ENCODE assay signal across 8 cellular contexts in the genomic region with DNA sequence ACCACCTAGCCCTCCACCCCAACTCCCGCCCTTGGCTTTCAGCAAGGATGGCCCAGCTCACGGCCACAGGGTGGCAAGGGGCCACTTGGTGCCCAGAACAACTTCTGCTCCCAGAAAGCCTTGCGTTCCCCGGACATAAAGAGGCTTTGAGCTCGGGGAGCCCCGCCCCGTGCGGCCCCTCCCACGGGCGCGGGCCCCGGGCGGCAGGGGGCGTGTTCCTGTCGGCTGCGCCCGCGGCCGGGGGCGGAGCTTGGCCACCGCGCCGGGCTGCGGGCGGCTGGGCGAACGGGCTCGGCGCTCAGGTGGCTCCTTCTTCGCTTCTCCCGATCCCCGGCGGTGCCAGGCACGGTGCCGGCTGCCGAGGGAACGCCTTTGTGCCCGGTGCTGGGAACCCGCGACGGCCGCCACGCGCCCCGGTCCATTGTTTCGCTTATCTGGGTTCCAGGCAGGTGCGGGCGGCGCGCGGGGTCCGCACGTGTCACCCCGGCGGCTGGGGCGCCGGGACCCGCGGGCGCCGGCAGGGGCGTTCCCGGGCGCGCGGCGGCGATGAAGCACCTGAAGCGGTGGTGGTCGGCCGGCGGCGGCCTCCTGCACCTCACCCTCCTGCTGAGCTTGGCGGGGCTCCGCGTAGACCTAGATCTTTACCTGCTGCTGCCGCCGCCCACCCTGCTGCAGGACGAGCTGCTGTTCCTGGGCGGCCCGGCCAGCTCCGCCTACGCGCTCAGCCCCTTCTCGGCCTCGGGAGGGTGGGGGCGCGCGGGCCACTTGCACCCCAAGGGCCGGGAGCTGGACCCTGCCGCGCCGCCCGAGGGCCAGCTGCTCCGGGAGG. TPM values are rescaled to one million over a fixed set of nuclear protein-coding genes. Genes with fewer than 3 reads are reported as not detected.
DNase-seq lines count a peak whose midpoint lies in the region; ATAC-seq and TF ChIP-seq lines count a peak whose summit lies in the region.

A gene with protein sequence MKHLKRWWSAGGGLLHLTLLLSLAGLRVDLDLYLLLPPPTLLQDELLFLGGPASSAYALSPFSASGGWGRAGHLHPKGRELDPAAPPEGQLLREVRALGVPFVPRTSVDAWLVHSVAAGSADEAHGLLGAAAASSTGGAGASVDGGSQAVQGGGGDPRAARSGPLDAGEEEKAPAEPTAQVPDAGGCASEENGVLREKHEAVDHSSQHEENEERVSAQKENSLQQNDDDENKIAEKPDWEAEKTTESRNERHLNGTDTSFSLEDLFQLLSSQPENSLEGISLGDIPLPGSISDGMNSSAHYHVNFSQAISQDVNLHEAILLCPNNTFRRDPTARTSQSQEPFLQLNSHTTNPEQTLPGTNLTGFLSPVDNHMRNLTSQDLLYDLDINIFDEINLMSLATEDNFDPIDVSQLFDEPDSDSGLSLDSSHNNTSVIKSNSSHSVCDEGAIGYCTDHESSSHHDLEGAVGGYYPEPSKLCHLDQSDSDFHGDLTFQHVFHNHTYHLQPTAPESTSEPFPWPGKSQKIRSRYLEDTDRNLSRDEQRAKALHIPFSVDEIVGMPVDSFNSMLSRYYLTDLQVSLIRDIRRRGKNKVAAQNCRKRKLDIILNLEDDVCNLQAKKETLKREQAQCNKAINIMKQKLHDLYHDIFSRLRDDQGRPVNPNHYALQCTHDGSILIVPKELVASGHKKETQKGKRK (plus strand): TSS at position 246 of the 829 bp plus-strand sequence. CDS start 301 bp downstream, at position 547.

- H3K27me3 ChIP-seq in liver (ENCODE audit: control insufficient read depth in 4 of 4, insufficient read depth in 4 of 4, low read length in 3 of 4): peaks cover 0 to 3% (median 0%) of the 10 kb centered on the region in 4 donors

- no peaks in the 10 kb centered on the region for H3K9me3 ChIP-seq in liver (ENCODE audit: control insufficient read depth in 4 of 4, low read length in 3 of 4)

- H3K4me3 ChIP-seq in coronary artery (peak within 1 kb of the TSS; percentile 77), liver (ENCODE audit: low read depth in 1 of 3, low read length in 3 of 3) (peak within 1 kb of the TSS; percentile 45 to 77 (median 48))

- H3K4me1 ChIP-seq in liver (ENCODE audit: control insufficient read depth in 4 of 4, insufficient read depth in 4 of 4, low read length in 3 of 4): peaks cover 0 to 10% (median 9%) of the 10 kb centered on the region in 4 donors

- 2% methylated on average over 95 of the region's 95 CpGs for WGBS in liver

- no peak within 1 kb of the TSS for H3K9ac ChIP-seq in liver (ENCODE audit: low read depth in 1 of 2, low read length in 2 of 2)

- H3K36me3 ChIP-seq in liver (ENCODE audit: control insufficient read depth in 4 of 4, insufficient read depth in 3 of 4, low read depth in 1 of 4, low read length in 3 of 4): no peaks in the 10 kb centered on the region

- H3K27ac ChIP-seq in coronary artery (no peak within 1 kb of the TSS), liver (ENCODE audit: low read depth in 1 of 2, low read length in 2 of 2) (no peak within 1 kb of the TSS)

- peak; percentile 14 for DNase-seq in AG09319 (ENCODE audit: extremely low read depth, low read depth)
- DNase-seq in NCI-H446 (lab: John Stamatoyannopoulos, UW): peak; percentile 73 to 91
- DNase-seq in activated CD4-positive, alpha-beta T cell treated with anti-CD3 and anti-CD28 coated beads for 4 hours: peak; percentile 78 to 83
- DNase-seq in coronary artery (ENCODE audit: low spot score): no peak
- peak; percentile 74 to 83 for DNase-seq in stimulated activated CD4-positive, alpha-beta T cell treated with anti-CD3 and anti-CD28 coated beads, Interleukin-2, amount 100 ng/mL, for 48 hours

- no peak; the same call in 1 of the 2 replicates for TF ChIP-seq CTCF in AG09319 (IDR thresholded peaks at IDR 0.05; ENCODE audit: low read depth, low read length)
- no peak for TF ChIP-seq CTCF in coronary artery (IDR thresholded peaks at IDR 0.05)
- peak; percentile 12 for TF ChIP-seq CTCF in liver (IDR thresholded peaks at IDR 0.05; ENCODE audit: low read depth, low read length, missing input control)

- TF ChIP-seq RAD21 in liver (IDR thresholded peaks at IDR 0.05): no peak

- ATAC-seq in GM18909 (IDR thresholded peaks at IDR 0.05; ENCODE audit: poor library complexity, unreplicated experiment) (peak; percentile 73), HG03139 (IDR thresholded peaks at IDR 0.05; ENCODE audit: unreplicated experiment) (peak; percentile 53)

TF ChIP-seq in liver, 16 proteins besides CTCF, POLR2A, EP300 and RAD21:
- TF ChIP-seq, protein P1, sequence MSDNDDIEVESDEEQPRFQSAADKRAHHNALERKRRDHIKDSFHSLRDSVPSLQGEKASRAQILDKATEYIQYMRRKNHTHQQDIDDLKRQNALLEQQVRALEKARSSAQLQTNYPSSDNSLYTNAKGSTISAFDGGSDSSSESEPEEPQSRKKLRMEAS (IDR thresholded peaks at IDR 0.05): no peak
- TF ChIP-seq, protein P2, sequence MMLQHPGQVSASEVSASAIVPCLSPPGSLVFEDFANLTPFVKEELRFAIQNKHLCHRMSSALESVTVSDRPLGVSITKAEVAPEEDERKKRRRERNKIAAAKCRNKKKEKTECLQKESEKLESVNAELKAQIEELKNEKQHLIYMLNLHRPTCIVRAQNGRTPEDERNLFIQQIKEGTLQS (IDR thresholded peaks at IDR 0.05): no peak
- TF ChIP-seq EGR1 (IDR thresholded peaks at IDR 0.05; ENCODE audit: low read depth in 2 of 2): no peak
- no peak for TF ChIP-seq RXRA (IDR thresholded peaks at IDR 0.05)
- TF ChIP-seq FOXA2 (IDR thresholded peaks at IDR 0.05): no peak
- TF ChIP-seq, protein P3, sequence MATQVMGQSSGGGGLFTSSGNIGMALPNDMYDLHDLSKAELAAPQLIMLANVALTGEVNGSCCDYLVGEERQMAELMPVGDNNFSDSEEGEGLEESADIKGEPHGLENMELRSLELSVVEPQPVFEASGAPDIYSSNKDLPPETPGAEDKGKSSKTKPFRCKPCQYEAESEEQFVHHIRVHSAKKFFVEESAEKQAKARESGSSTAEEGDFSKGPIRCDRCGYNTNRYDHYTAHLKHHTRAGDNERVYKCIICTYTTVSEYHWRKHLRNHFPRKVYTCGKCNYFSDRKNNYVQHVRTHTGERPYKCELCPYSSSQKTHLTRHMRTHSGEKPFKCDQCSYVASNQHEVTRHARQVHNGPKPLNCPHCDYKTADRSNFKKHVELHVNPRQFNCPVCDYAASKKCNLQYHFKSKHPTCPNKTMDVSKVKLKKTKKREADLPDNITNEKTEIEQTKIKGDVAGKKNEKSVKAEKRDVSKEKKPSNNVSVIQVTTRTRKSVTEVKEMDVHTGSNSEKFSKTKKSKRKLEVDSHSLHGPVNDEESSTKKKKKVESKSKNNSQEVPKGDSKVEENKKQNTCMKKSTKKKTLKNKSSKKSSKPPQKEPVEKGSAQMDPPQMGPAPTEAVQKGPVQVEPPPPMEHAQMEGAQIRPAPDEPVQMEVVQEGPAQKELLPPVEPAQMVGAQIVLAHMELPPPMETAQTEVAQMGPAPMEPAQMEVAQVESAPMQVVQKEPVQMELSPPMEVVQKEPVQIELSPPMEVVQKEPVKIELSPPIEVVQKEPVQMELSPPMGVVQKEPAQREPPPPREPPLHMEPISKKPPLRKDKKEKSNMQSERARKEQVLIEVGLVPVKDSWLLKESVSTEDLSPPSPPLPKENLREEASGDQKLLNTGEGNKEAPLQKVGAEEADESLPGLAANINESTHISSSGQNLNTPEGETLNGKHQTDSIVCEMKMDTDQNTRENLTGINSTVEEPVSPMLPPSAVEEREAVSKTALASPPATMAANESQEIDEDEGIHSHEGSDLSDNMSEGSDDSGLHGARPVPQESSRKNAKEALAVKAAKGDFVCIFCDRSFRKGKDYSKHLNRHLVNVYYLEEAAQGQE (IDR thresholded peaks at IDR 0.05): no peak
- no peak for TF ChIP-seq TAF1 (conservative IDR thresholded peaks at IDR 0.05)
- TF ChIP-seq HNF4G (IDR thresholded peaks at IDR 0.05): no peak
- no peak for TF ChIP-seq GABPA (IDR thresholded peaks at IDR 0.05 in 1 of 2, conservative IDR thresholded peaks at IDR 0.05 in 1 of 2)
- no peak for TF ChIP-seq YY1 (IDR thresholded peaks at IDR 0.05)
- TF ChIP-seq, protein P4, sequence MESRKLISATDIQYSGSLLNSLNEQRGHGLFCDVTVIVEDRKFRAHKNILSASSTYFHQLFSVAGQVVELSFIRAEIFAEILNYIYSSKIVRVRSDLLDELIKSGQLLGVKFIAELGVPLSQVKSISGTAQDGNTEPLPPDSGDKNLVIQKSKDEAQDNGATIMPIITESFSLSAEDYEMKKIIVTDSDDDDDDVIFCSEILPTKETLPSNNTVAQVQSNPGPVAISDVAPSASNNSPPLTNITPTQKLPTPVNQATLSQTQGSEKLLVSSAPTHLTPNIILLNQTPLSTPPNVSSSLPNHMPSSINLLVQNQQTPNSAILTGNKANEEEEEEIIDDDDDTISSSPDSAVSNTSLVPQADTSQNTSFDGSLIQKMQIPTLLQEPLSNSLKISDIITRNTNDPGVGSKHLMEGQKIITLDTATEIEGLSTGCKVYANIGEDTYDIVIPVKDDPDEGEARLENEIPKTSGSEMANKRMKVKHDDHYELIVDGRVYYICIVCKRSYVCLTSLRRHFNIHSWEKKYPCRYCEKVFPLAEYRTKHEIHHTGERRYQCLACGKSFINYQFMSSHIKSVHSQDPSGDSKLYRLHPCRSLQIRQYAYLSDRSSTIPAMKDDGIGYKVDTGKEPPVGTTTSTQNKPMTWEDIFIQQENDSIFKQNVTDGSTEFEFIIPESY (IDR thresholded peaks at IDR 0.05): no peak
- no peak for TF ChIP-seq FOXA1 (IDR thresholded peaks at IDR 0.05)
- TF ChIP-seq SP1 (IDR thresholded peaks at IDR 0.05): no peak
- no peak for TF ChIP-seq HNF4A (conservative IDR thresholded peaks at IDR 0.05)
- no peak for TF ChIP-seq JUND (IDR thresholded peaks at IDR 0.05)
- no peak for TF ChIP-seq NR2F2 (IDR thresholded peaks at IDR 0.05)

RNA-seq across cellular contexts. Expression of the gene that starts here (rescaled TPM):
- 1 to 10 TPM in 1 of 2 donors, under 1 TPM in 1; 0.92 to 1.9 TPM for total RNA-seq in liver
- 1 to 10 TPM in 1 of 2 donors, under 1 TPM in 1; 0.32 to 1.8 TPM for polyA plus RNA-seq in liver
